Comparison of ENCODE assay signal across 1 cellular context in genomic region chr10:103795634-103796265, GRCh38.
TF ChIP-seq lines count a peak whose summit lies in the region.

No MANE protein-coding gene starts in this region.

TF ChIP-seq in HepG2, 621 proteins besides CTCF, POLR2A, EP300 and RAD21 (continued from another document):
- TF ChIP-seq PATZ1 (CRISPR knock-in tag; IDR thresholded peaks at IDR 0.05), result no peak
- TF ChIP-seq, protein P1, sequence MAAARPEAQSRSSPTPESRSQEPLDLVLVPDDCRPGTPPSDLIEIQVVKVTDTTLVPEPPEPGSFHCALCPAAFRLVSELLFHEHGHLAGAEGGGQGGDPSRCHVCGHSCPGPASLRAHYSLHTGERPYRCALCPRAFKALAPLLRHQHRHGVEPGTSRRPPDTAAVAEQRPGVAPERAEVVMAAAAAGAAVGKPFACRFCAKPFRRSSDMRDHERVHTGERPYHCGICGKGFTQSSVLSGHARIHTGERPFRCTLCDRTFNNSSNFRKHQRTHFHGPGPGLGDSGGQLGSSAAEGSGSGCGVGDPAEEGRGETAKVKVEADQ (CRISPR knock-in tag; IDR thresholded peaks at IDR 0.05; ENCODE audit: borderline replicate concordance), result no peak
- no peak for TF ChIP-seq CC2D1A (CRISPR knock-in tag; IDR thresholded peaks at IDR 0.05)
